Comparison of ENCODE assay signal across 1 cellular context in the genomic region with DNA sequence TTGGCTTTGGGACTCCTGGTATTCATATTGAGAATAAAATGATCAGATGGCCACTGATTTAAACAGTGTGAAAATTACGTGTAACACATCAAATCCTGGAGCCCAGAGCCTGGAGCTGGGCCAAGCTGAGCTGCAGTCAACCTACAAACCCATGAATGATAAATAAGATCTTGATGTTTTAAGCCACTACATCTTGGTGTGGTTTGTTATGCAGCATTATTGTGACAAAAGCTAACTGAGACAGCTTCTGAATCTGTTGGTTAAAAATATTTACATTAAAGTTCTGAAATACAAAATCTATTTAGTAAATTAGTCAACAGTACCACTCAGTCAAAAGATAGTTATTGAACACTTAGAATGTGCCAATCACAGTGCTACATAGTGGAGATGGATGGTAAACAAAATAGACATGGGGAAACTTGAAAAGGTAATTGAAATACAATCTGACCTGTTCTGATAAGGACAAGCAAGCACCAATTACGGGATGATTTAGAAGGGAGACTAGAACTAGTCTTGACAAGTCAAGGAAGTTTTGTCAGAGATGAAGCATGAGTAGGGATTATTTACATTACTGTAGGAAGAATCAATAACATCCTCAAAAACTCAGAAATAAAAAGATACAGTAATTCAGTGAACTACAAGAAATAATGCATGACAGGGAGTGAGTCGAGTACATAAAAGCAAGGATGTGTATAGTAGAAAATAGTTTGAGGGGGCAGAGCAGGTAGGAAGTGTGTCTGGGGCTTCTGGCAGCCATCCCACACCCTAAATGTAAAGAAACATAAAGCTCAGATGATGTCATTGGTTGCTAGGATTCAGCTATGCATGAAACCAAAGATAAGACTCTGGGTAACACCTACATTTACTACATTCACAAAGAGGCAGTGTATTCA.
TF ChIP-seq lines count a peak whose summit lies in the region.

No MANE protein-coding gene starts in this region.

TF ChIP-seq in K562, 482 proteins besides CTCF, POLR2A, EP300 and RAD21:
- TF ChIP-seq ZC3H8 (IDR thresholded peaks at IDR 0.05) = no peak
- peak; percentile 68; the same call in 1 of the 2 replicates for TF ChIP-seq RFX5 (IDR thresholded peaks at IDR 0.05; ENCODE audit: low read depth, low read length)
- TF ChIP-seq CREM (IDR thresholded peaks at IDR 0.05; ENCODE audit: low read depth) = peak; percentile 36; the same call in 1 of the 2 replicates
- peak; percentile 55; the same call in 1 of the 2 replicates for TF ChIP-seq ATF7 (IDR thresholded peaks at IDR 0.05)
- no peak for TF ChIP-seq ZNF274 (IDR thresholded peaks at IDR 0.05; ENCODE audit: borderline replicate concordance, low read depth, low read length)
- TF ChIP-seq GTF2A2 (tag; IDR thresholded peaks at IDR 0.05) = no peak
- TF ChIP-seq, protein P1, sequence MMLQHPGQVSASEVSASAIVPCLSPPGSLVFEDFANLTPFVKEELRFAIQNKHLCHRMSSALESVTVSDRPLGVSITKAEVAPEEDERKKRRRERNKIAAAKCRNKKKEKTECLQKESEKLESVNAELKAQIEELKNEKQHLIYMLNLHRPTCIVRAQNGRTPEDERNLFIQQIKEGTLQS (IDR thresholded peaks at IDR 0.05) = peak; percentile 61; the same call in 1 of the 2 replicates
- TF ChIP-seq, protein P1 (CRISPR knock-in tag; conservative IDR thresholded peaks at IDR 0.05) = no peak
- TF ChIP-seq ZBED1 (IDR thresholded peaks at IDR 0.05) = no peak
- TF ChIP-seq ZNF224 (CRISPR knock-in tag; IDR thresholded peaks at IDR 0.05) = no peak
- TF ChIP-seq FOXP4 (CRISPR knock-in tag; IDR thresholded peaks at IDR 0.05; ENCODE audit: borderline replicate concordance) = no peak
- TF ChIP-seq ZNF76 (CRISPR knock-in tag; IDR thresholded peaks at IDR 0.05; ENCODE audit: borderline replicate concordance) = no peak
- TF ChIP-seq ZNF764 (CRISPR knock-in tag; IDR thresholded peaks at IDR 0.05; ENCODE audit: low read depth) = no peak
- TF ChIP-seq PML (IDR thresholded peaks at IDR 0.05; ENCODE audit: low read length) = no peak
- no peak for TF ChIP-seq JUND (IDR thresholded peaks at IDR 0.05; ENCODE audit: borderline replicate concordance, low read depth, low read length)
- TF ChIP-seq JUND (tag; IDR thresholded peaks at IDR 0.05; ENCODE audit: borderline replicate concordance, low read depth, low read length) = 0 out of 3 replicates have a peak, but pooled peaks have one; percentile 23
- 0 out of 2 replicates have a peak, but pooled peaks have one; percentile 26 for TF ChIP-seq RFX1 (IDR thresholded peaks at IDR 0.05)
- TF ChIP-seq, protein P2, sequence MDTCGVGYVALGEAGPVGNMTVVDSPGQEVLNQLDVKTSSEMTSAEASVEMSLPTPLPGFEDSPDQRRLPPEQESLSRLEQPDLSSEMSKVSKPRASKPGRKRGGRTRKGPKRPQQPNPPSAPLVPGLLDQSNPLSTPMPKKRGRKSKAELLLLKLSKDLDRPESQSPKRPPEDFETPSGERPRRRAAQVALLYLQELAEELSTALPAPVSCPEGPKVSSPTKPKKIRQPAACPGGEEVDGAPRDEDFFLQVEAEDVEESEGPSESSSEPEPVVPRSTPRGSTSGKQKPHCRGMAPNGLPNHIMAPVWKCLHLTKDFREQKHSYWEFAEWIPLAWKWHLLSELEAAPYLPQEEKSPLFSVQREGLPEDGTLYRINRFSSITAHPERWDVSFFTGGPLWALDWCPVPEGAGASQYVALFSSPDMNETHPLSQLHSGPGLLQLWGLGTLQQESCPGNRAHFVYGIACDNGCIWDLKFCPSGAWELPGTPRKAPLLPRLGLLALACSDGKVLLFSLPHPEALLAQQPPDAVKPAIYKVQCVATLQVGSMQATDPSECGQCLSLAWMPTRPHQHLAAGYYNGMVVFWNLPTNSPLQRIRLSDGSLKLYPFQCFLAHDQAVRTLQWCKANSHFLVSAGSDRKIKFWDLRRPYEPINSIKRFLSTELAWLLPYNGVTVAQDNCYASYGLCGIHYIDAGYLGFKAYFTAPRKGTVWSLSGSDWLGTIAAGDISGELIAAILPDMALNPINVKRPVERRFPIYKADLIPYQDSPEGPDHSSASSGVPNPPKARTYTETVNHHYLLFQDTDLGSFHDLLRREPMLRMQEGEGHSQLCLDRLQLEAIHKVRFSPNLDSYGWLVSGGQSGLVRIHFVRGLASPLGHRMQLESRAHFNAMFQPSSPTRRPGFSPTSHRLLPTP (IDR thresholded peaks at IDR 0.05; ENCODE audit: borderline replicate concordance, extremely low read depth, insufficient read length) = no peak
- TF ChIP-seq ZNF347 (CRISPR knock-in tag; IDR thresholded peaks at IDR 0.05; ENCODE audit: low read depth) = no peak
- TF ChIP-seq MBD2 (IDR thresholded peaks at IDR 0.05; ENCODE audit: borderline replicate concordance, low read depth) = no peak
- TF ChIP-seq KLF16 (IDR thresholded peaks at IDR 0.05) = no peak
